Comparison of ENCODE assay signal across 8 cellular contexts in the genomic region with DNA sequence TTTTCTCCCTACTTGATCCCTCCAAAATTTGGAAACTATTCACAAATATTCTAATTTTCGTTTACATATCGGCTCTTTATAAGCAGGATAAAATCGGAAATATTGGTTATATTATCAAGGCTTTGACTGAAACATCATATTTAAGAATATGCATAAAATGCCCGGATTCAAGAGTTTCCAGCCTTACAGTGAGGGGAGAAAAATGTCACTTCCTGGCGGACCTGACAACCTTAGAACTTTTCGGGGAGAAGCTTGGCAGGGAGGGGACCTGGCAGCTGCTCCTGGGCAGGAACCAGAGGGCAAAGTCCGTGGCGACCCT. TPM values are rescaled to one million over a fixed set of nuclear protein-coding genes. Genes with fewer than 3 reads are reported as not detected.
A peak's percentile ranks its signal among the peaks of the same experiment; 100 is the strongest.
DNase-seq lines count a peak whose midpoint lies in the region; ATAC-seq and TF ChIP-seq lines count a peak whose summit lies in the region.

No MANE protein-coding gene starts in this region.

- H3K36me3 ChIP-seq in adipocyte (ENCODE audit: control insufficient read depth, insufficient read depth, low read length, severe bottlenecking) = no peaks in the 10 kb centered on the region
- no peaks in the 10 kb centered on the region for H3K36me3 ChIP-seq in lung (ENCODE audit: control insufficient read depth in 2 of 2, insufficient read depth in 2 of 2, low read length in 2 of 2)

- H3K4me1 ChIP-seq in adipocyte (ENCODE audit: control insufficient read depth, insufficient read depth, low read length) (peaks cover 5% of the 10 kb centered on the region), lung (ENCODE audit: control insufficient read depth in 2 of 2, insufficient read depth in 2 of 2, low read length in 2 of 2) (peaks cover 0 to 3% of the 10 kb centered on the region in 2 donors)

- TF ChIP-seq CTCF in lung (IDR thresholded peaks at IDR 0.05; ENCODE audit: control extremely low read depth, extremely low read depth) = no peak

- peak overlapping the region; percentile 72 to 95 for H3K27ac ChIP-seq in lung (ENCODE audit: low read depth in 1 of 2, low read length in 1 of 2)

- WGBS in lung, 2 donors = 2% methylated on average over 8 of the region's 8 CpGs

- peak overlapping the region; percentile 94 for H3K9ac ChIP-seq in adipocyte (ENCODE audit: low read length)

- intact Hi-C loops in left colon (cut with DNase I, micrococcal nuclease) = no loop called here

- peak; percentile 14 for ATAC-seq in HG03039 (IDR thresholded peaks at IDR 0.05; ENCODE audit: unreplicated experiment)
- no peak for ATAC-seq in lung (ENCODE audit: insufficient read depth, low FRiP score)
- ATAC-seq in left colon = no peak

- no peaks in the 10 kb centered on the region for H3K27me3 ChIP-seq in adipocyte (replicated peaks; ENCODE audit: control insufficient read depth, insufficient read depth, low read length)
- no peaks in the 10 kb centered on the region for H3K27me3 ChIP-seq in lung (ENCODE audit: control insufficient read depth, insufficient read depth)

- DNase-seq in CD1c-positive myeloid dendritic cell (ENCODE audit: extremely low spot score) (peak; percentile 12), adipocyte (ENCODE audit: low read depth) (no peak), lung (ENCODE audit: low spot score) (no peak), NCI-H69 (lab: John Stamatoyannopoulos, UW) (no peak), NCI-H524 (lab: John Stamatoyannopoulos, UW) (no peak), left colon (no peak)
- no peak for DNase-seq in effector CD8-positive, alpha-beta T cell (lab: John Stamatoyannopoulos, UW)

- H3K4me3 ChIP-seq in adipocyte (ENCODE audit: low read length) (peak overlapping the region; percentile 91), lung (peak overlapping the region; percentile 68)

- no peaks in the 10 kb centered on the region for H3K9me3 ChIP-seq in adipocyte (ENCODE audit: control insufficient read depth, low read length)
- H3K9me3 ChIP-seq in lung (ENCODE audit: control insufficient read depth in 2 of 2, insufficient read depth in 1 of 2, low read length in 1 of 2) = no peaks in the 10 kb centered on the region

RNA-seq across cellular contexts. Expression of a gene that starts 10.9 kb away (rescaled TPM):
- total RNA-seq in lung (not detected), left colon (not detected)
- polyA plus RNA-seq in lung = not detected
